15 cellular contexts compared by ENCODE assay signal in the genomic region with DNA sequence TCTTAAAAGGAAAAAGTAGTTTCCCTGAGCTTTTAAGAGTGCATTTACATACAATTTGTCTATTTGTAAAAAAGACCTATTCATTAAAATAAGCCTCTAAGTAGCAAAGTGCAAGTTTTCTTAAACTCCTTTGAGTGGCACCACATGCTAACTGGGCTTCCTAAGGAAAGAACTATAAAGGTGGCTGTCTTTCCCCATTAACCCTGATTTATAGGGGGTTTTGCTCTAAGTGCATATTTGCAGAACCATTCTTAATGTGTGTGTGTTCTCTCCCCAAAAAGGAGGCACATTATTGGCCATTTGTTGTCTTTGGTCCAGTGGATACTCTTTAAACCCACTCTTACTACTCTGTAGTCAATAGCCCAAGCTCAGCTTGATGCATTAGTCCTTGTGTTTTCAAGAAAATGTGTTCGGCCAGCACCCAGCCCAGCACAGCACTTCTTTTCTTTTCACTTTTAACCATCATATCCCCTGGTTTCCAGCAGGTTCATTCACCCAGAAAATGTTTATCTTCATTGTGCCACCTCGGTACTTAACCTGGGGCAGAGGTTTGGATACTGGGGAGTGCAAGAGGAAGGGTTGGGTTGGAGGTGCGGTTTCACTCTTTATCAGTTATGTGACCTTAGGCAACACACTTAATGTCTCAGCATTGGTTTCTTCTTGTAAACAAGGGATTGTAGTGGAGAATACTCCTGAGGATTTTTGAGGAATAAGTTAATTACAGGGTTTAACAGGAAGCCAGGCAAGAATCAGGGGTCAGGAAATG.
DNase-seq lines count a peak whose midpoint lies in the region; ATAC-seq and TF ChIP-seq lines count a peak whose summit lies in the region.
"Had no signal": no experiment of that assay in that cellular context is flagged by ENCODE, and none has a peak within 500 bp of the region (broad histone marks: within the 10 kb centered on the region; RNA-seq: fewer than 3 reads in every experiment).

No MANE protein-coding gene starts in this region.

- no TSS peak for BruUV-seq in MCF 10A (replicated peaks; lab: Mats Ljungman, UMichigan)

- H4K8ac ChIP-seq in mesenchymal stem cell (ENCODE audit: low read length) = no peak overlapping the region

- peak overlapping the region; percentile 14 for H3K27ac ChIP-seq in mesenchymal stem cell (ENCODE audit: low read length, poor library complexity, severe bottlenecking)
- no peak overlapping the region for H3K27ac ChIP-seq in WERI-Rb-1
- H3K27ac ChIP-seq: 22Rv1 had no signal

- H3K36me3 Mint-ChIP-seq in MCF 10A (ENCODE audit: insufficient read depth, unreplicated experiment) (peaks cover 9% of the 10 kb centered on the region), type B pancreatic cell (no peaks in the 10 kb centered on the region)

- H3K27me3 ChIP-seq in mesenchymal stem cell (ENCODE audit: control insufficient read depth in 1 of 2, insufficient read depth in 1 of 2, low read length in 2 of 2) = no peaks in the 10 kb centered on the region
- no peaks in the 10 kb centered on the region for H3K27me3 ChIP-seq in WERI-Rb-1 (ENCODE audit: insufficient read depth, low read depth, severe bottlenecking)

- H2AFZ ChIP-seq in mesenchymal stem cell (ENCODE audit: low read depth, low read length) = no peak overlapping the region

- H3K36me3 ChIP-seq in mesenchymal stem cell (ENCODE audit: control insufficient read depth in 1 of 2, insufficient read depth in 2 of 2, low read depth in 1 of 2, low read length in 2 of 2) = no peaks in the 10 kb centered on the region
- H3K36me3 ChIP-seq in WERI-Rb-1 = no peaks in the 10 kb centered on the region

- peak overlapping the region in 1 of 2 experiments; percentile 28 for H3K18ac ChIP-seq in mesenchymal stem cell (ENCODE audit: low read depth in 1 of 2, low read length in 2 of 2)

- TF ChIP-seq CTCF in MCF 10A (IDR thresholded peaks at IDR 0.05; ENCODE audit: unreplicated experiment) (no peak), type B pancreatic cell (conservative IDR thresholded peaks at IDR 0.05) (no peak), WERI-Rb-1 (IDR thresholded peaks at IDR 0.05; ENCODE audit: low read depth, low read length) (no peak)

- no peak overlapping the region for H3K4me2 ChIP-seq in mesenchymal stem cell (ENCODE audit: low read length, poor library complexity, severe bottlenecking)

- H2AK5ac ChIP-seq in mesenchymal stem cell (ENCODE audit: low read length, severe bottlenecking) = peak overlapping the region; percentile 3

- POLR2A ChIA-PET in MCF 10A (lab: Yijun Ruan, JAX) = interaction anchor here (0.6 to 3.1 kb wide), 17 partner anchors 12 to 309 kb away, joined by 3 to 22 read pairs (median 6); partner anchors contain the start of gene ROR1

- H3K14ac ChIP-seq in mesenchymal stem cell (ENCODE audit: low read length in 2 of 2) = no peak overlapping the region

- H3K27me3 Mint-ChIP-seq in MCF 10A (ENCODE audit: insufficient read depth, unreplicated experiment) (no peaks in the 10 kb centered on the region), type B pancreatic cell (no peaks in the 10 kb centered on the region)

- no peak overlapping the region for H2BK5ac ChIP-seq in mesenchymal stem cell (ENCODE audit: low read depth, low read length, poor library complexity, severe bottlenecking)

- peak overlapping the region in 1 of 2 experiments; percentile 35 for H3K4ac ChIP-seq in mesenchymal stem cell (ENCODE audit: low read depth in 1 of 2, low read length in 2 of 2)

- H3K9me3 Mint-ChIP-seq in MCF 10A (ENCODE audit: unreplicated experiment) = no peaks in the 10 kb centered on the region
- H3K9me3 Mint-ChIP-seq in type B pancreatic cell = no peaks in the 10 kb centered on the region
- H3K9me3 Mint-ChIP-seq: activated naive CD8-positive, alpha-beta T cell treated with anti-CD3 and anti-CD28 coated beads, Interleukin-2, amount 50 U/mL, for 24 hours had no signal

- no peak overlapping the region for H4K91ac ChIP-seq in mesenchymal stem cell (ENCODE audit: low read length)

- H3K9ac ChIP-seq in mesenchymal stem cell (ENCODE audit: low read length) = no peak overlapping the region

- peaks cover 4% of the 10 kb centered on the region for H3K79me1 ChIP-seq in mesenchymal stem cell (replicated peaks; ENCODE audit: low read length, poor library complexity, severe bottlenecking)

- no peak overlapping the region for H2BK12ac ChIP-seq in mesenchymal stem cell (ENCODE audit: low read length in 2 of 2)

- 71% methylated on average over 3 of the region's 3 CpGs for WGBS in mesenchymal stem cell

- H3K9me3 ChIP-seq in mesenchymal stem cell (ENCODE audit: control insufficient read depth, low read length) (peaks cover 2% of the 10 kb centered on the region), WERI-Rb-1 (ENCODE audit: severe bottlenecking) (no peaks in the 10 kb centered on the region)
- H3K9me3 ChIP-seq: mucosa of descending colon had no signal

- intact Hi-C loops in MCF 10A (cut with micrococcal nuclease) = loop anchor here (2.0 to 10.0 kb wide), 4 partner anchors 76 to 349 kb away; partner anchors contain the start of gene ROR1

- H3K4me1 ChIP-seq in mesenchymal stem cell (ENCODE audit: control insufficient read depth, insufficient read depth, low read depth, low read length) = peaks cover 11% of the 10 kb centered on the region

- peak overlapping the region; percentile 82 for H3K27ac Mint-ChIP-seq in MCF 10A (ENCODE audit: low read depth, unreplicated experiment)
- H3K27ac Mint-ChIP-seq in type B pancreatic cell = peak overlapping the region; percentile 3
- H3K27ac Mint-ChIP-seq: activated naive CD8-positive, alpha-beta T cell treated with anti-CD3 and anti-CD28 coated beads, Interleukin-2, amount 50 U/mL, for 24 hours had no signal

- peaks cover 68% of the 10 kb centered on the region for H3K4me1 Mint-ChIP-seq in MCF 10A (ENCODE audit: insufficient read depth, unreplicated experiment)
- peaks cover 58% of the 10 kb centered on the region for H3K4me1 Mint-ChIP-seq in type B pancreatic cell (ENCODE audit: unreplicated experiment)
- H3K4me1 Mint-ChIP-seq: activated naive CD8-positive, alpha-beta T cell treated with anti-CD3 and anti-CD28 coated beads, Interleukin-2, amount 50 U/mL, for 24 hours had no signal

- CTCF ChIA-PET in MCF 10A (lab: Yijun Ruan, JAX) = interaction anchor here (0.5 to 5.1 kb wide), 7 partner anchors 81 to 375 kb away, joined by 3 to 19 read pairs (median 3); partner anchors contain the start of gene ROR1

- H3K23ac ChIP-seq in mesenchymal stem cell (ENCODE audit: low read length in 2 of 2) = no peak overlapping the region

- H2BK15ac ChIP-seq in mesenchymal stem cell (ENCODE audit: low read depth, poor library complexity, severe bottlenecking) = no peak overlapping the region

- H3K4me3 Mint-ChIP-seq in MCF 10A (ENCODE audit: unreplicated experiment) (peak overlapping the region; percentile 68), type B pancreatic cell (no peak overlapping the region)
- H3K4me3 Mint-ChIP-seq: activated naive CD8-positive, alpha-beta T cell treated with anti-CD3 and anti-CD28 coated beads, Interleukin-2, amount 50 U/mL, for 24 hours had no signal

- no peak overlapping the region for H2BK120ac ChIP-seq in mesenchymal stem cell (ENCODE audit: low read depth, low read length)

- ATAC-seq in GM21423 (IDR thresholded peaks at IDR 0.05; ENCODE audit: unreplicated experiment) = no peak
- ATAC-seq: activated naive CD8-positive, alpha-beta T cell treated with anti-CD3 and anti-CD28 coated beads, Interleukin-2, amount 50 U/mL, for 24 hours; mucosa of descending colon had no signal

- H3K4me3 ChIP-seq in mesenchymal stem cell (ENCODE audit: insufficient read depth in 1 of 2, low read depth in 1 of 2, low read length in 2 of 2) = no peak overlapping the region
- no peak overlapping the region for H3K4me3 ChIP-seq in WERI-Rb-1 (ENCODE audit: low read depth, low read length)
- H3K4me3 ChIP-seq: mucosa of descending colon had no signal

- DNase-seq in NCI-H2107 treated with DMSO at 0.1 percent for 48 hours (lab: John Stamatoyannopoulos, UW; ENCODE audit: unreplicated experiment) (peak; percentile 4), NCI-H2107 (lab: John Stamatoyannopoulos, UW) (no peak), MCF 10A (ENCODE audit: unreplicated experiment) (peak; percentile 24), mesenchymal stem cell (no peak), type B pancreatic cell (ENCODE audit: extremely low spot score, unreplicated experiment) (no peak), WERI-Rb-1 (no peak)
- DNase-seq in stimulated activated CD4-positive, alpha-beta T cell treated with anti-CD3 and anti-CD28 coated beads, Interleukin-12 subunit alpha, Interleukin-12 subunit beta, amount 100 ng/mL, for 4 hours = no peak
- DNase-seq: activated naive CD8-positive, alpha-beta T cell treated with anti-CD3 and anti-CD28 coated beads, Interleukin-2, amount 50 U/mL, for 24 hours; cortex of kidney; mucosa of descending colon; NCI-H1105 treated with DMSO at 0.1 percent for 48 hours; stimulated activated CD4-positive, alpha-beta T cell treated with anti-CD3 and anti-CD28 coated beads, Interleukin-4, amount 100 ng/mL, for 1 hour; T-helper 2 cell had no signal

Comparison
In these comparisons a context has a peak if more than half of its experiments do, and no peak if none do; other contexts are left out.
1. DNase-seq: peak in NCI-H2107 treated with DMSO at 0.1 percent for 48 hours (single experiment) and MCF 10A (single experiment); none in NCI-H2107 (single experiment), mesenchymal stem cell (single experiment), type B pancreatic cell (single experiment), stimulated activated CD4-positive, alpha-beta T cell treated with anti-CD3 and anti-CD28 coated beads, Interleukin-12 subunit alpha, Interleukin-12 subunit beta, amount 100 ng/mL, for 4 hours (single experiment) and WERI-Rb-1 (single experiment).